Comparison of ENCODE assay signal across 33 cellular contexts in genomic region chr4:83876047-83876446, GRCh38.
DNase-seq lines count a peak whose midpoint lies in the region; ATAC-seq and TF ChIP-seq lines count a peak whose summit lies in the region.
"Had no signal": no experiment of that assay in that cellular context is flagged by ENCODE, and none has a peak within 500 bp of the region (broad histone marks: within the 10 kb centered on the region; RNA-seq: fewer than 3 reads in every experiment).

No MANE protein-coding gene starts in this region.

- ATAC-seq in natural killer cell (no peak), left lung (no peak)
- ATAC-seq: activated T-cell treated with anti-CD3 and anti-CD28 coated beads, Interleukin-2, amount 50 U/mL, for 72 hours; gastroesophageal sphincter; left colon; upper lobe of right lung had no signal

- no peaks in the 10 kb centered on the region for H3K4me1 ChIP-seq in effector memory CD4-positive, alpha-beta T cell (ENCODE audit: control insufficient read depth, insufficient read depth, low read length, poor library complexity, severe bottlenecking)
- H3K4me1 ChIP-seq in left lung: no peaks in the 10 kb centered on the region
- H3K4me1 ChIP-seq: esophagus squamous epithelium, gastroesophageal sphincter, suprapubic skin, upper lobe of right lung had no signal

- H3K9me3 Mint-ChIP-seq in natural killer cell: no peaks in the 10 kb centered on the region
- H3K9me3 Mint-ChIP-seq: activated T-cell treated with anti-CD3 and anti-CD28 coated beads, Interleukin-2, amount 50 U/mL, for 72 hours; central memory CD8-positive, alpha-beta T cell; dendritic cell treated with granulocyte-macrophage colony-stimulating factor and Interleukin-4, amounts not matched to agents 40 ng/mL and 50 ng/mL, for 4 days; nephron progenitor cell; T-helper 1 cell treated with Interleukin-12 subunit alpha and Interleukin-12 subunit beta and Interleukin-4 antibody, amounts not matched to agents 30 μg/mL and 1 μg/mL, for 36 hours had no signal

- H3K4me3 ChIP-seq in MG63 (no peak overlapping the region), choroid plexus epithelial cell (ENCODE audit: low read depth, low read length) (no peak overlapping the region), left lung (no peak overlapping the region)
- no peak overlapping the region for H3K4me3 ChIP-seq in effector memory CD4-positive, alpha-beta T cell (ENCODE audit: insufficient read depth, low read depth, low read length, poor library complexity, severe bottlenecking)
- H3K4me3 ChIP-seq: esophagus squamous epithelium, gastroesophageal sphincter, hepatocyte, ovary, skin epidermis, suprapubic skin, upper lobe of right lung had no signal

- no peaks in the 10 kb centered on the region for H3K27me3 Mint-ChIP-seq in natural killer cell (ENCODE audit: low read depth in 2 of 2)
- H3K27me3 Mint-ChIP-seq: central memory CD8-positive, alpha-beta T cell; dendritic cell treated with granulocyte-macrophage colony-stimulating factor and Interleukin-4, amounts not matched to agents 40 ng/mL and 50 ng/mL, for 4 days had no signal

- H3K4me1 Mint-ChIP-seq in natural killer cell: no peaks in the 10 kb centered on the region
- H3K4me1 Mint-ChIP-seq: central memory CD8-positive, alpha-beta T cell; nephron progenitor cell had no signal

- intact Hi-C loops in natural killer cell (cut with micrococcal nuclease): no loop called here
- intact Hi-C loops in left lung (cut with DNase I): no loop called here

- H3K36me3 Mint-ChIP-seq in natural killer cell: no peaks in the 10 kb centered on the region

- H3K27ac ChIP-seq in effector memory CD4-positive, alpha-beta T cell (ENCODE audit: insufficient read depth, low read length, poor library complexity, severe bottlenecking): no peak overlapping the region
- no peak overlapping the region for H3K27ac ChIP-seq in left lung
- H3K27ac ChIP-seq: esophagus squamous epithelium, gastroesophageal sphincter, hepatocyte, ovary, skin epidermis, suprapubic skin, upper lobe of right lung had no signal

- H3K9me3 ChIP-seq in MG63 (no peaks in the 10 kb centered on the region), left lung (no peaks in the 10 kb centered on the region)
- H3K9me3 ChIP-seq in effector memory CD4-positive, alpha-beta T cell (ENCODE audit: control insufficient read depth, low read length): no peaks in the 10 kb centered on the region
- H3K9me3 ChIP-seq: esophagus squamous epithelium, gastroesophageal sphincter, ovary, SK-N-SH, suprapubic skin, upper lobe of right lung had no signal

- H3K27me3 ChIP-seq in MG63 (no peaks in the 10 kb centered on the region), left lung (no peaks in the 10 kb centered on the region)
- H3K27me3 ChIP-seq in effector memory CD4-positive, alpha-beta T cell (replicated peaks; ENCODE audit: control insufficient read depth, insufficient read depth, low read length, poor library complexity, severe bottlenecking): no peaks in the 10 kb centered on the region
- H3K27me3 ChIP-seq: esophagus squamous epithelium, gastroesophageal sphincter, hepatocyte, ovary, suprapubic skin, upper lobe of right lung had no signal

- H3K27ac Mint-ChIP-seq in natural killer cell: no peak overlapping the region
- H3K27ac Mint-ChIP-seq: activated T-cell treated with anti-CD3 and anti-CD28 coated beads, Interleukin-2, amount 50 U/mL, for 72 hours; dendritic cell treated with granulocyte-macrophage colony-stimulating factor and Interleukin-4, amounts not matched to agents 40 ng/mL and 50 ng/mL, for 4 days; nephron progenitor cell; T-helper 1 cell treated with Interleukin-12 subunit alpha and Interleukin-12 subunit beta and Interleukin-4 antibody, amounts not matched to agents 30 μg/mL and 1 μg/mL, for 36 hours had no signal

- H3K36me3 ChIP-seq in MG63 (no peaks in the 10 kb centered on the region), left lung (no peaks in the 10 kb centered on the region)
- no peaks in the 10 kb centered on the region for H3K36me3 ChIP-seq in effector memory CD4-positive, alpha-beta T cell (ENCODE audit: control insufficient read depth, insufficient read depth, low read length)
- H3K36me3 ChIP-seq: esophagus squamous epithelium, gastroesophageal sphincter, ovary, suprapubic skin, upper lobe of right lung had no signal

- DNase-seq in EL (peak; percentile 39), MG63 (peak; percentile 26), choroid plexus epithelial cell (ENCODE audit: low read depth) (peak; percentile 16), myocyte (ENCODE audit: low read depth) (peak; percentile 68), HK-2 (ENCODE audit: unreplicated experiment) (no peak), natural killer cell (no peak), left lung (no peak)
- no peak for DNase-seq in effector memory CD4-positive, alpha-beta T cell
- DNase-seq: activated CD4-positive, alpha-beta T cell treated with anti-CD3 and anti-CD28 coated beads, Interleukin-2, amount 50 U/mL, for 48 hours; activated CD4-positive, CD25-positive, alpha-beta regulatory T cell treated with anti-CD3 and anti-CD28 coated beads, Interleukin-2, amount 50 U/mL, for 72 hours; activated T-cell treated with anti-CD3 and anti-CD28 coated beads, Interleukin-2, amount 50 U/mL, for 72 hours; esophagus squamous epithelium; GF-D8; GOT3; KG1; left colon; mammary epithelial cell; NCI-H1417 treated with DMSO at 0.1 percent for 48 hours; NCI-H446; NCI-H774; nephron progenitor cell; ovary; RPMI8226; SK-N-SH; stimulated activated naive CD4-positive, alpha-beta T cell; upper lobe of right lung had no signal

- TF ChIP-seq CTCF in choroid plexus epithelial cell (conservative IDR thresholded peaks at IDR 0.05; ENCODE audit: low read depth, low read length) (no peak), natural killer cell (IDR thresholded peaks at IDR 0.05) (no peak), left lung (IDR thresholded peaks at IDR 0.05) (no peak)

- H3K4me3 Mint-ChIP-seq in natural killer cell: no peak overlapping the region
- H3K4me3 Mint-ChIP-seq: activated T-cell treated with anti-CD3 and anti-CD28 coated beads, Interleukin-2, amount 50 U/mL, for 72 hours; central memory CD8-positive, alpha-beta T cell; dendritic cell treated with granulocyte-macrophage colony-stimulating factor and Interleukin-4, amounts not matched to agents 40 ng/mL and 50 ng/mL, for 4 days; nephron progenitor cell; T-helper 1 cell treated with Interleukin-12 subunit alpha and Interleukin-12 subunit beta and Interleukin-4 antibody, amounts not matched to agents 30 μg/mL and 1 μg/mL, for 36 hours had no signal

Comparison
In these comparisons a context has a peak if more than half of its experiments do, and no peak if none do; other contexts are left out.
1. DNase-seq: peak in EL (single experiment), MG63 (single experiment), choroid plexus epithelial cell (single experiment) and myocyte (single experiment); none in effector memory CD4-positive, alpha-beta T cell (0 of 3), HK-2 (single experiment), natural killer cell (single experiment) and left lung (0 of 2).